In genomic region chr19:1591421-1592022, GRCh38 we compare ENCODE assay signal across 1 cellular context.
TF ChIP-seq lines count a peak whose summit lies in the region.

No MANE protein-coding gene starts in this region.

TF ChIP-seq in SK-N-SH, 30 proteins besides CTCF, POLR2A, EP300 and RAD21:
- TF ChIP-seq, protein P1, sequence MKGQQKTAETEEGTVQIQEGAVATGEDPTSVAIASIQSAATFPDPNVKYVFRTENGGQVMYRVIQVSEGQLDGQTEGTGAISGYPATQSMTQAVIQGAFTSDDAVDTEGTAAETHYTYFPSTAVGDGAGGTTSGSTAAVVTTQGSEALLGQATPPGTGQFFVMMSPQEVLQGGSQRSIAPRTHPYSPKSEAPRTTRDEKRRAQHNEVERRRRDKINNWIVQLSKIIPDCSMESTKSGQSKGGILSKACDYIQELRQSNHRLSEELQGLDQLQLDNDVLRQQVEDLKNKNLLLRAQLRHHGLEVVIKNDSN (IDR thresholded peaks at IDR 0.05; ENCODE audit: borderline replicate concordance, low read depth), result no peak
- TF ChIP-seq TEAD4 (IDR thresholded peaks at IDR 0.05; ENCODE audit: borderline replicate concordance, insufficient read depth), result 0 out of 2 replicates have a peak, but pooled peaks have one; percentile 10
- TF ChIP-seq RXRA (IDR thresholded peaks at IDR 0.05; ENCODE audit: borderline replicate concordance, low read depth), result no peak
- TF ChIP-seq SIN3A (IDR thresholded peaks at IDR 0.05; ENCODE audit: borderline replicate concordance, low read depth, low read length), result no peak
- TF ChIP-seq FOXJ3 (CRISPR knock-in tag; IDR thresholded peaks at IDR 0.05), result no peak
- peak; percentile 41; the same call in 1 of the 2 replicates for TF ChIP-seq MXI1 (IDR thresholded peaks at IDR 0.05; ENCODE audit: low read depth, low read length)
- TF ChIP-seq GATA2 (CRISPR knock-in tag; IDR thresholded peaks at IDR 0.05), result no peak
- no peak for TF ChIP-seq GABPA (IDR thresholded peaks at IDR 0.05; ENCODE audit: low read depth)
- TF ChIP-seq TCF12 (IDR thresholded peaks at IDR 0.05), result no peak
- no peak for TF ChIP-seq POLR2AphosphoS5 (IDR thresholded peaks at IDR 0.05; ENCODE audit: low read depth, low read length)
